8 cellular contexts compared by ENCODE assay signal in the genomic region with DNA sequence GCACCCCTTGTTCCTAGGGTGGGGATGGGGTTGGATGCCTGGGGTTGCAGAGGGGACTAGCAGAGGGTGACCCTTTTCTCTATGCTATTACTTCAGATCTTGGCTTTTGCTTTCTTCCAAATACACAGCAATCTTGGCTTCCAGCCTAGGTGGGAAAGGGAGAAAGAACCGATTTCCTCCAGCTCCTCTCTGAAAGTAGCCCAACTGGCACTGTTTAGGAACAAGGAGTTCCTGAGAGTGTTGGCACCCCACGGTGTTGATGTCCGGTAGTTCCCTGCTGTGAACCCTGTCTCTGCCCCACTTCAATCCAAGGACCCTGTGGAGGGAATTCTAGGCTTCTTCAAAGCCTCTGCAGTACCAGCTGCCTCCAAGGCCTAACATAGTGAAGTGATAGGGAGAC. TPM values are rescaled to one million over a fixed set of nuclear protein-coding genes. Genes with fewer than 3 reads are reported as not detected.
DNase-seq lines count a peak whose midpoint lies in the region; ATAC-seq, FAIRE-seq and TF ChIP-seq lines count a peak whose summit lies in the region.

No MANE protein-coding gene starts in this region.

- peaks cover 35% of the 10 kb centered on the region for H3K4me1 Mint-ChIP-seq in activated CD4-positive, alpha-beta T cell treated with anti-CD3 and anti-CD28 coated beads for 36 hours

- CTCF ChIA-PET in activated CD4-positive, alpha-beta T cell treated with anti-CD3 and anti-CD28 coated beads for 36 hours (lab: Charles Lee): interaction anchor here (0.6 to 1.0 kb wide), 3 partner anchors 11 to 93 kb away, joined by 3 to 4 read pairs (median 3); a partner anchor contains a TSS
- CTCF ChIA-PET in HepG2 (lab: Yijun Ruan, JAX; ENCODE audit: low intra/inter-chr PET ratio, low total read pairs): no interaction called here

- H3K9ac ChIP-seq in HepG2 (ENCODE audit: insufficient read depth, low read depth, low read length): peak overlapping the region; percentile 92; the same call in 1 of the 2 replicates

- DNase-seq in activated CD4-positive, alpha-beta T cell treated with anti-CD3 and anti-CD28 coated beads for 36 hours: no peak
- DNase-seq in activated CD4-positive, alpha-beta T cell treated with anti-CD3 and anti-CD28 coated beads, Interleukin-2, amount 50 U/mL, for 48 hours: no peak
- DNase-seq in astrocyte of the cerebellum (ENCODE audit: low read depth) (no peak), HepG2 (ENCODE audit: low spot score) (no peak), NCI-H524 (lab: John Stamatoyannopoulos, UW) (no peak), RKO (ENCODE audit: low spot score) (no peak)
- no peak for DNase-seq in stimulated activated CD4-positive, alpha-beta T cell treated with anti-CD3 and anti-CD28 coated beads, Interleukin-2, amount 100 ng/mL, for 48 hours

- intact Hi-C loops in activated CD4-positive, alpha-beta T cell treated with anti-CD3 and anti-CD28 coated beads for 36 hours (cut with DNase I, micrococcal nuclease): no loop called here
- intact Hi-C loops in HepG2 (cut with micrococcal nuclease; ENCODE audit: unreplicated experiment): no loop called here

- H3K27me3 ChIP-seq in HepG2 (ENCODE audit: control insufficient read depth in 1 of 2, insufficient read depth in 2 of 2, low read length in 2 of 2): no peaks in the 10 kb centered on the region; a peak in 1 of 5 replicates

- ATAC-seq in activated CD4-positive, alpha-beta T cell treated with anti-CD3 and anti-CD28 coated beads for 36 hours: no peak
- ATAC-seq in HepG2: no peak

- peaks cover 69% of the 10 kb centered on the region for H3K36me3 Mint-ChIP-seq in activated CD4-positive, alpha-beta T cell treated with anti-CD3 and anti-CD28 coated beads for 36 hours (ENCODE audit: low read depth)

- H3K36me3 ChIP-seq in HepG2 (replicated peaks in 1 of 2; ENCODE audit: control insufficient read depth in 1 of 2, insufficient read depth in 2 of 2, low read length in 2 of 2): peaks cover 13 to 54% of the 10 kb centered on the region in 2 experiments

- no peak overlapping the region for H2AFZ ChIP-seq in HepG2 (ENCODE audit: low read length)

- H3K79me2 ChIP-seq in HepG2 (ENCODE audit: insufficient read depth, low read length): peaks cover 58% of the 10 kb centered on the region

- no peaks in the 10 kb centered on the region for H3K27me3 Mint-ChIP-seq in activated CD4-positive, alpha-beta T cell treated with anti-CD3 and anti-CD28 coated beads for 36 hours

- H3K4me3 ChIP-seq in astrocyte of the cerebellum (ENCODE audit: low read depth, low read length): peak overlapping the region; percentile 94
- H3K4me3 ChIP-seq in HepG2 (replicated peaks in 1 of 3; ENCODE audit: insufficient read depth in 1 of 3, low read depth in 2 of 3, low read length in 3 of 3): peak overlapping the region in 1 of 3 experiments; percentile 92; a peak in 2 of 6 replicates

- BruUV-seq in HepG2 (replicated peaks; lab: Mats Ljungman, UMichigan): no TSS peak

- H3K4me3 Mint-ChIP-seq in activated CD4-positive, alpha-beta T cell treated with anti-CD3 and anti-CD28 coated beads for 36 hours: peak overlapping the region; percentile 99

- WGBS in HepG2 (ENCODE audit: low lambda C conversion rate): 83% methylated on average over 3 of the region's 3 CpGs

- H3K9me3 ChIP-seq in HepG2 (ENCODE audit: low read length): no peaks in the 10 kb centered on the region

- POLR2A ChIA-PET in activated CD4-positive, alpha-beta T cell treated with anti-CD3 and anti-CD28 coated beads for 36 hours (lab: Charles Lee): interaction anchor here (1.3 to 6.1 kb wide), 2 partner anchors 24 to 38 kb away, joined by 10 to 65 read pairs; no protein-coding TSS in a partner anchor
- POLR2A ChIA-PET in HepG2 (lab: Yijun Ruan, JAX): interaction anchor here (0.9 to 5.8 kb wide), 4 partner anchors 11 to 94 kb away, joined by 3 to 90 read pairs (median 27); a partner anchor contains a TSS

- TF ChIP-seq RAD21 in HepG2 (CRISPR knock-in tag; IDR thresholded peaks at IDR 0.05): no peak

- no peak for TF ChIP-seq POLR2A in HepG2 (IDR thresholded peaks at IDR 0.05; ENCODE audit: insufficient read depth in 1 of 2, low read depth in 2 of 2, low read length in 2 of 2)

- TF ChIP-seq EP300 in HepG2 (IDR thresholded peaks at IDR 0.05; ENCODE audit: low read depth in 2 of 2, low read length in 2 of 2) (no peak), HepG2 (CRISPR knock-in tag; IDR thresholded peaks at IDR 0.05; ENCODE audit: borderline replicate concordance) (no peak)

- H4K20me1 ChIP-seq in HepG2 (ENCODE audit: insufficient read depth, low read length): peaks cover 8% of the 10 kb centered on the region; the same call in 1 of the 2 replicates

- H3K27ac ChIP-seq in HepG2 (ENCODE audit: extremely low read length, insufficient read depth, low read length) (peak overlapping the region; percentile 93), temporal lobe (ENCODE audit: low read depth, low read length) (peak overlapping the region; percentile 97)

- H3K4me1 ChIP-seq in HepG2 (ENCODE audit: insufficient read depth, low read length): peaks cover 56% of the 10 kb centered on the region

- no peak for FAIRE-seq in HepG2 (lab: Jason Lieb, UNC)

- no peaks in the 10 kb centered on the region for H3K9me3 Mint-ChIP-seq in activated CD4-positive, alpha-beta T cell treated with anti-CD3 and anti-CD28 coated beads for 36 hours (ENCODE audit: low read depth)

- TF ChIP-seq CTCF in astrocyte of the cerebellum (IDR thresholded peaks at IDR 0.05; ENCODE audit: low read depth, low read length, missing control alignments) (no peak), HepG2 (CRISPR knock-in tag; IDR thresholded peaks at IDR 0.05) (no peak)

- H3K27ac Mint-ChIP-seq in activated CD4-positive, alpha-beta T cell treated with anti-CD3 and anti-CD28 coated beads for 36 hours: peak overlapping the region; percentile 100

- peak overlapping the region; percentile 81 for H3K4me2 ChIP-seq in HepG2 (ENCODE audit: low read depth, low read length)

- in situ Hi-C loops in astrocyte of the cerebellum (cut with HindIII; ENCODE audit: low sequenced_read_pairs): no loop called here
- in situ Hi-C loops in HepG2 (cut with HindIII; ENCODE audit: extremely low pct_ligation_motif_present, low pct_unique_long_range_greater_than_20kb): loop anchor here (5.0 kb wide), 1 partner anchor 92 kb away; a partner anchor contains a TSS

RNA-seq across cellular contexts. Expression of a gene that starts 1.1 kb away (rescaled TPM):
- 100 to 1,000 TPM; 401 to 402 TPM for total RNA-seq in activated CD4-positive, alpha-beta T cell treated with anti-CD3 and anti-CD28 coated beads for 36 hours
- total RNA-seq in HepG2 (2016; rRNA removed; fragmentation: Illumina TruSeq; extraction: Trizol): 94.8 and 213 TPM in 2 replicates
- total RNA-seq in HepG2 (2016; cell fraction: cytosol; rRNA removed; fragmentation: Illumina TruSeq; extraction: Trizol; ENCODE audit: low read depth): 38.0 and 39.9 TPM in 2 replicates
- 86.4 and 215 TPM in 2 replicates for total RNA-seq in HepG2 (2016; cell fraction: insoluble cytoplasmic fraction; rRNA removed; fragmentation: Illumina TruSeq; extraction: Trizol)
- 38.3 and 41.7 TPM in 2 replicates for total RNA-seq in HepG2 (2016; cell fraction: membrane; rRNA removed; fragmentation: Illumina TruSeq; extraction: Trizol)
- 205 and 227 TPM in 2 replicates for total RNA-seq in HepG2 (2016; cell fraction: nucleus; rRNA removed; fragmentation: Illumina TruSeq; extraction: Trizol)
- polyA plus RNA-seq in HepG2 (2011; rRNA removed): 225 and 226 TPM in 2 replicates
- polyA plus RNA-seq in HepG2 (2011; cell fraction: cytosol; rRNA removed): 197 and 232 TPM in 2 replicates
- 387 TPM in 2 replicates for polyA plus RNA-seq in HepG2 (2011; cell fraction: nucleus; rRNA removed)
- 155 and 209 TPM in 2 replicates for polyA plus RNA-seq in HepG2 (2012)
- polyA plus RNA-seq in HepG2 (2016; cell fraction: cytosol; fragmentation: Illumina TruSeq; extraction: Trizol; ENCODE audit: low read depth): 14.6 and 16.2 TPM in 2 replicates
- 86.8 and 89.1 TPM in 2 replicates for polyA plus RNA-seq in HepG2 (2016; cell fraction: insoluble cytoplasmic fraction; fragmentation: Illumina TruSeq; extraction: Trizol; ENCODE audit: low read depth)
- 14.4 and 19.1 TPM in 2 replicates for polyA plus RNA-seq in HepG2 (2016; cell fraction: membrane; fragmentation: Illumina TruSeq; extraction: Trizol; ENCODE audit: low read depth)
- polyA plus RNA-seq in HepG2 (2016; cell fraction: nucleus; fragmentation: Illumina TruSeq; extraction: Trizol; ENCODE audit: insufficient read depth, low read depth): 322 and 351 TPM in 2 replicates
- 232 and 734 TPM in 2 replicates for polyA minus RNA-seq in HepG2 (2011; rRNA and poly(A)+ RNA removed; ENCODE audit: low replicate concordance)
- polyA minus RNA-seq in HepG2 (2011; cell fraction: cytosol; rRNA and poly(A)+ RNA removed): 189 and 204 TPM in 2 replicates
- 166 and 194 TPM in 2 replicates for polyA minus RNA-seq in HepG2 (2011; cell fraction: nucleus; rRNA and poly(A)+ RNA removed)
- 66.9 TPM for total RNA-seq in temporal lobe

RNA-seq across cellular contexts. Expression of a gene that starts 40.2 kb away (rescaled TPM):
- total RNA-seq in activated CD4-positive, alpha-beta T cell treated with anti-CD3 and anti-CD28 coated beads for 36 hours: 10 to 100 TPM; 83.1 to 93.1 TPM
- total RNA-seq in HepG2 (2016; rRNA removed; fragmentation: Illumina TruSeq; extraction: Trizol) (68.4 and 83.3 TPM in 2 replicates), temporal lobe (28.8 TPM)
- 73.1 and 74.3 TPM in 2 replicates for total RNA-seq in HepG2 (2016; cell fraction: cytosol; rRNA removed; fragmentation: Illumina TruSeq; extraction: Trizol; ENCODE audit: low read depth)
- total RNA-seq in HepG2 (2016; cell fraction: insoluble cytoplasmic fraction; rRNA removed; fragmentation: Illumina TruSeq; extraction: Trizol): 64.4 and 81.2 TPM in 2 replicates
- 35.8 and 38.0 TPM in 2 replicates for total RNA-seq in HepG2 (2016; cell fraction: membrane; rRNA removed; fragmentation: Illumina TruSeq; extraction: Trizol)
- total RNA-seq in HepG2 (2016; cell fraction: nucleus; rRNA removed; fragmentation: Illumina TruSeq; extraction: Trizol): 65.9 and 69.3 TPM in 2 replicates
- polyA plus RNA-seq in HepG2 (2011; rRNA removed): 77.0 and 84.6 TPM in 2 replicates
- 65.2 and 92.4 TPM in 2 replicates for polyA plus RNA-seq in HepG2 (2011; cell fraction: cytosol; rRNA removed)
- 200 and 217 TPM in 2 replicates for polyA plus RNA-seq in HepG2 (2011; cell fraction: nucleus; rRNA removed)
- polyA plus RNA-seq in HepG2 (2012): 46.6 and 65.2 TPM in 2 replicates
- 14.6 and 16.3 TPM in 2 replicates for polyA plus RNA-seq in HepG2 (2016; cell fraction: cytosol; fragmentation: Illumina TruSeq; extraction: Trizol; ENCODE audit: low read depth)
- 58.9 and 67.1 TPM in 2 replicates for polyA plus RNA-seq in HepG2 (2016; cell fraction: insoluble cytoplasmic fraction; fragmentation: Illumina TruSeq; extraction: Trizol; ENCODE audit: low read depth)
- polyA plus RNA-seq in HepG2 (2016; cell fraction: membrane; fragmentation: Illumina TruSeq; extraction: Trizol; ENCODE audit: low read depth): 19.3 and 20.8 TPM in 2 replicates
- 134 and 146 TPM in 2 replicates for polyA plus RNA-seq in HepG2 (2016; cell fraction: nucleus; fragmentation: Illumina TruSeq; extraction: Trizol; ENCODE audit: insufficient read depth, low read depth)
- 110 and 251 TPM in 2 replicates for polyA minus RNA-seq in HepG2 (2011; rRNA and poly(A)+ RNA removed; ENCODE audit: low replicate concordance)
- polyA minus RNA-seq in HepG2 (2011; cell fraction: cytosol; rRNA and poly(A)+ RNA removed): 31.0 and 38.8 TPM in 2 replicates
- polyA minus RNA-seq in HepG2 (2011; cell fraction: nucleus; rRNA and poly(A)+ RNA removed): 217 and 271 TPM in 2 replicates

RNA-seq across cellular contexts. Expression of a gene that starts 41.6 kb away (rescaled TPM):
- total RNA-seq in activated CD4-positive, alpha-beta T cell treated with anti-CD3 and anti-CD28 coated beads for 36 hours: not detected
- total RNA-seq in HepG2 (2016; rRNA removed; fragmentation: Illumina TruSeq; extraction: Trizol): not detected in 2 replicates
- total RNA-seq in HepG2 (2016; cell fraction: cytosol; rRNA removed; fragmentation: Illumina TruSeq; extraction: Trizol; ENCODE audit: low read depth): not detected in 2 replicates
- not detected in 2 replicates for total RNA-seq in HepG2 (2016; cell fraction: insoluble cytoplasmic fraction; rRNA removed; fragmentation: Illumina TruSeq; extraction: Trizol)
- not detected in 2 replicates for total RNA-seq in HepG2 (2016; cell fraction: membrane; rRNA removed; fragmentation: Illumina TruSeq; extraction: Trizol)
- total RNA-seq in HepG2 (2016; cell fraction: nucleus; rRNA removed; fragmentation: Illumina TruSeq; extraction: Trizol): not detected in 2 replicates
- polyA plus RNA-seq in HepG2 (2011; rRNA removed): not detected in 2 replicates
- polyA plus RNA-seq in HepG2 (2011; cell fraction: cytosol; rRNA removed): not detected in 2 replicates
- polyA plus RNA-seq in HepG2 (2011; cell fraction: nucleus; rRNA removed): not detected in 2 replicates
- polyA plus RNA-seq in HepG2 (2012): not detected in 2 replicates
- not detected in 2 replicates for polyA plus RNA-seq in HepG2 (2016; cell fraction: cytosol; fragmentation: Illumina TruSeq; extraction: Trizol; ENCODE audit: low read depth)
- polyA plus RNA-seq in HepG2 (2016; cell fraction: insoluble cytoplasmic fraction; fragmentation: Illumina TruSeq; extraction: Trizol; ENCODE audit: low read depth): not detected in 2 replicates
- not detected in 2 replicates for polyA plus RNA-seq in HepG2 (2016; cell fraction: membrane; fragmentation: Illumina TruSeq; extraction: Trizol; ENCODE audit: low read depth)
- polyA plus RNA-seq in HepG2 (2016; cell fraction: nucleus; fragmentation: Illumina TruSeq; extraction: Trizol; ENCODE audit: insufficient read depth, low read depth): not detected in 2 replicates
- 0.21 TPM in 1 of 2 replicates, not detected in the other for polyA minus RNA-seq in HepG2 (2011; rRNA and poly(A)+ RNA removed; ENCODE audit: low replicate concordance)
- polyA minus RNA-seq in HepG2 (2011; cell fraction: cytosol; rRNA and poly(A)+ RNA removed): not detected in 2 replicates
- not detected in 2 replicates for polyA minus RNA-seq in HepG2 (2011; cell fraction: nucleus; rRNA and poly(A)+ RNA removed)
- total RNA-seq in temporal lobe: 8.9 TPM

RNA-seq across cellular contexts. Expression of a gene that starts 46.9 kb away (rescaled TPM):
- under 1 TPM in 1 of 2 experiments, not detected in 1; 0.42 TPM for total RNA-seq in activated CD4-positive, alpha-beta T cell treated with anti-CD3 and anti-CD28 coated beads for 36 hours
- total RNA-seq in HepG2 (2016; rRNA removed; fragmentation: Illumina TruSeq; extraction: Trizol) (not detected in 2 replicates), temporal lobe (not detected)
- total RNA-seq in HepG2 (2016; cell fraction: cytosol; rRNA removed; fragmentation: Illumina TruSeq; extraction: Trizol; ENCODE audit: low read depth): not detected in 2 replicates
- total RNA-seq in HepG2 (2016; cell fraction: insoluble cytoplasmic fraction; rRNA removed; fragmentation: Illumina TruSeq; extraction: Trizol): not detected in 2 replicates
- total RNA-seq in HepG2 (2016; cell fraction: membrane; rRNA removed; fragmentation: Illumina TruSeq; extraction: Trizol): not detected in 2 replicates
- not detected in 2 replicates for total RNA-seq in HepG2 (2016; cell fraction: nucleus; rRNA removed; fragmentation: Illumina TruSeq; extraction: Trizol)
- polyA plus RNA-seq in HepG2 (2011; rRNA removed): not detected in 2 replicates
- not detected in 2 replicates for polyA plus RNA-seq in HepG2 (2011; cell fraction: cytosol; rRNA removed)
- not detected in 2 replicates for polyA plus RNA-seq in HepG2 (2011; cell fraction: nucleus; rRNA removed)
- polyA plus RNA-seq in HepG2 (2012): 0.55 TPM in 1 of 2 replicates, not detected in the other
- polyA plus RNA-seq in HepG2 (2016; cell fraction: cytosol; fragmentation: Illumina TruSeq; extraction: Trizol; ENCODE audit: low read depth): not detected in 2 replicates
- polyA plus RNA-seq in HepG2 (2016; cell fraction: insoluble cytoplasmic fraction; fragmentation: Illumina TruSeq; extraction: Trizol; ENCODE audit: low read depth): not detected in 2 replicates
- polyA plus RNA-seq in HepG2 (2016; cell fraction: membrane; fragmentation: Illumina TruSeq; extraction: Trizol; ENCODE audit: low read depth): not detected in 2 replicates
- polyA plus RNA-seq in HepG2 (2016; cell fraction: nucleus; fragmentation: Illumina TruSeq; extraction: Trizol; ENCODE audit: insufficient read depth, low read depth): not detected in 2 replicates
- polyA minus RNA-seq in HepG2 (2011; rRNA and poly(A)+ RNA removed; ENCODE audit: low replicate concordance): not detected in 2 replicates
- polyA minus RNA-seq in HepG2 (2011; cell fraction: cytosol; rRNA and poly(A)+ RNA removed): not detected in 2 replicates
- not detected in 2 replicates for polyA minus RNA-seq in HepG2 (2011; cell fraction: nucleus; rRNA and poly(A)+ RNA removed)

RNA-seq across cellular contexts. Expression of a gene that starts 47.7 kb away (rescaled TPM):
- 10 to 100 TPM; 19.3 to 21.8 TPM for total RNA-seq in activated CD4-positive, alpha-beta T cell treated with anti-CD3 and anti-CD28 coated beads for 36 hours
- total RNA-seq in HepG2 (2016; rRNA removed; fragmentation: Illumina TruSeq; extraction: Trizol): 26.9 and 29.2 TPM in 2 replicates
- total RNA-seq in HepG2 (2016; cell fraction: cytosol; rRNA removed; fragmentation: Illumina TruSeq; extraction: Trizol; ENCODE audit: low read depth): 11.5 and 13.1 TPM in 2 replicates
- total RNA-seq in HepG2 (2016; cell fraction: insoluble cytoplasmic fraction; rRNA removed; fragmentation: Illumina TruSeq; extraction: Trizol): 28.7 and 31.4 TPM in 2 replicates
- total RNA-seq in HepG2 (2016; cell fraction: membrane; rRNA removed; fragmentation: Illumina TruSeq; extraction: Trizol): 21.4 and 25.5 TPM in 2 replicates
- 19.8 and 21.0 TPM in 2 replicates for total RNA-seq in HepG2 (2016; cell fraction: nucleus; rRNA removed; fragmentation: Illumina TruSeq; extraction: Trizol)
- polyA plus RNA-seq in HepG2 (2011; rRNA removed): 30.0 and 36.6 TPM in 2 replicates
- 40.4 and 44.3 TPM in 2 replicates for polyA plus RNA-seq in HepG2 (2011; cell fraction: cytosol; rRNA removed)
- polyA plus RNA-seq in HepG2 (2011; cell fraction: nucleus; rRNA removed): 58.1 and 64.7 TPM in 2 replicates
- 34.4 and 38.4 TPM in 2 replicates for polyA plus RNA-seq in HepG2 (2012)
- 16.7 and 21.3 TPM in 2 replicates for polyA plus RNA-seq in HepG2 (2016; cell fraction: cytosol; fragmentation: Illumina TruSeq; extraction: Trizol; ENCODE audit: low read depth)
- polyA plus RNA-seq in HepG2 (2016; cell fraction: insoluble cytoplasmic fraction; fragmentation: Illumina TruSeq; extraction: Trizol; ENCODE audit: low read depth): 46.7 and 47.9 TPM in 2 replicates
- 24.0 and 30.0 TPM in 2 replicates for polyA plus RNA-seq in HepG2 (2016; cell fraction: membrane; fragmentation: Illumina TruSeq; extraction: Trizol; ENCODE audit: low read depth)
- 28.2 and 33.5 TPM in 2 replicates for polyA plus RNA-seq in HepG2 (2016; cell fraction: nucleus; fragmentation: Illumina TruSeq; extraction: Trizol; ENCODE audit: insufficient read depth, low read depth)
- polyA minus RNA-seq in HepG2 (2011; rRNA and poly(A)+ RNA removed; ENCODE audit: low replicate concordance): 75.1 and 110 TPM in 2 replicates
- polyA minus RNA-seq in HepG2 (2011; cell fraction: cytosol; rRNA and poly(A)+ RNA removed): 15.7 and 21.4 TPM in 2 replicates
- 39.8 and 49.6 TPM in 2 replicates for polyA minus RNA-seq in HepG2 (2011; cell fraction: nucleus; rRNA and poly(A)+ RNA removed)
- total RNA-seq in temporal lobe: 27.3 TPM
